ENCODE assay signal across 22 cellular contexts in genomic region chr22:27984723-27985122, GRCh38.
"Had no signal": no experiment of that assay in that cellular context is flagged by ENCODE, and none has a peak within 500 bp of the region (broad histone marks: within the 10 kb centered on the region; RNA-seq: fewer than 3 reads in every experiment).

No MANE protein-coding gene starts in this region.

- H3K27me3 Mint-ChIP-seq: activated CD8-positive, alpha-beta T cell treated with anti-CD3 and anti-CD28 coated beads for 36 hours; activated T-helper 17 cell treated with anti-CD3 and anti-CD28 coated beads, Interleukin-2, amount 50 U/mL, for 72 hours; naive thymus-derived CD8-positive, alpha-beta T cell; stimulated activated naive CD8-positive, alpha-beta T cell treated with anti-CD3 and anti-CD28 coated beads, Interleukin-15, Interleukin-2, amounts not matched to agents 100 ng/mL and 50 ng/mL, for 24 hours; T-helper 17 cell; type B pancreatic cell had no signal

- H3K27ac Mint-ChIP-seq: activated CD8-positive, alpha-beta T cell treated with anti-CD3 and anti-CD28 coated beads for 36 hours; activated naive CD4-positive, alpha-beta T cell treated with anti-CD3 and anti-CD28 coated beads for 36 hours; activated T-helper 17 cell treated with anti-CD3 and anti-CD28 coated beads, Interleukin-2, amount 50 U/mL, for 72 hours; stimulated activated naive CD8-positive, alpha-beta T cell treated with anti-CD3 and anti-CD28 coated beads, Interleukin-15, Interleukin-2, amounts not matched to agents 100 ng/mL and 50 ng/mL, for 24 hours; T-helper 17 cell; type B pancreatic cell had no signal

- H3K4me1 ChIP-seq: body of pancreas, colonic mucosa had no signal

- H3K27me3 ChIP-seq: body of pancreas, colonic mucosa, gastroesophageal sphincter, heart left ventricle, neutrophil had no signal

- H3K9me3 ChIP-seq: body of pancreas, colonic mucosa, gastroesophageal sphincter, heart left ventricle, neutrophil had no signal

- ATAC-seq: activated CD8-positive, alpha-beta T cell treated with anti-CD3 and anti-CD28 coated beads for 36 hours; activated T-helper 17 cell treated with anti-CD3 and anti-CD28 coated beads, Interleukin-2, amount 50 U/mL, for 72 hours; body of pancreas; esophagus mucosa; gastroesophageal sphincter; naive thymus-derived CD8-positive, alpha-beta T cell; right cardiac atrium; T-helper 17 cell had no signal

- H3K4me1 Mint-ChIP-seq: activated T-helper 17 cell treated with anti-CD3 and anti-CD28 coated beads, Interleukin-2, amount 50 U/mL, for 72 hours had no signal

- H3K4me3 ChIP-seq: body of pancreas, colonic mucosa, gastroesophageal sphincter, heart left ventricle had no signal

- H3K4me3 Mint-ChIP-seq: activated CD8-positive, alpha-beta T cell treated with anti-CD3 and anti-CD28 coated beads for 36 hours; activated naive CD4-positive, alpha-beta T cell treated with anti-CD3 and anti-CD28 coated beads for 36 hours; activated T-helper 17 cell treated with anti-CD3 and anti-CD28 coated beads, Interleukin-2, amount 50 U/mL, for 72 hours; naive thymus-derived CD8-positive, alpha-beta T cell; stimulated activated naive CD8-positive, alpha-beta T cell treated with anti-CD3 and anti-CD28 coated beads, Interleukin-15, Interleukin-2, amounts not matched to agents 100 ng/mL and 50 ng/mL, for 24 hours; T-helper 17 cell; type B pancreatic cell had no signal

- DNase-seq: activated CD4-positive, alpha-beta T cell treated with anti-CD3 and anti-CD28 coated beads for 48 hours; activated CD8-positive, alpha-beta T cell treated with anti-CD3 and anti-CD28 coated beads for 36 hours; activated naive CD4-positive, alpha-beta T cell treated with anti-CD3 and anti-CD28 coated beads for 36 hours; activated T-cell treated with anti-CD3 and anti-CD28 coated beads, Interleukin-2, amount 50 U/mL, for 1 hour; central memory CD4-positive, alpha-beta T cell; colonic mucosa; mesendoderm; naive thymus-derived CD8-positive, alpha-beta T cell; small intestine; stimulated activated CD4-positive, alpha-beta T cell treated with anti-CD3 and anti-CD28 coated beads, Interleukin-15, amount 100 ng/mL, for 24 hours; stimulated activated CD4-positive, alpha-beta T cell treated with anti-CD3 and anti-CD28 coated beads, Interleukin-2, amount 100 ng/mL, for 48 hours; T-helper 17 cell; WERI-Rb-1 had no signal

- H3K36me3 ChIP-seq: colonic mucosa, neutrophil had no signal

- H3K9me3 Mint-ChIP-seq: activated CD8-positive, alpha-beta T cell treated with anti-CD3 and anti-CD28 coated beads for 36 hours; activated naive CD4-positive, alpha-beta T cell treated with anti-CD3 and anti-CD28 coated beads for 36 hours; activated T-helper 17 cell treated with anti-CD3 and anti-CD28 coated beads, Interleukin-2, amount 50 U/mL, for 72 hours; naive thymus-derived CD8-positive, alpha-beta T cell; stimulated activated naive CD8-positive, alpha-beta T cell treated with anti-CD3 and anti-CD28 coated beads, Interleukin-15, Interleukin-2, amounts not matched to agents 100 ng/mL and 50 ng/mL, for 24 hours; type B pancreatic cell had no signal

- H3K27ac ChIP-seq: body of pancreas, colonic mucosa, gastroesophageal sphincter, heart left ventricle, neutrophil, WERI-Rb-1 had no signal
